Comparison of ENCODE assay signal across 25 cellular contexts in the genomic region with DNA sequence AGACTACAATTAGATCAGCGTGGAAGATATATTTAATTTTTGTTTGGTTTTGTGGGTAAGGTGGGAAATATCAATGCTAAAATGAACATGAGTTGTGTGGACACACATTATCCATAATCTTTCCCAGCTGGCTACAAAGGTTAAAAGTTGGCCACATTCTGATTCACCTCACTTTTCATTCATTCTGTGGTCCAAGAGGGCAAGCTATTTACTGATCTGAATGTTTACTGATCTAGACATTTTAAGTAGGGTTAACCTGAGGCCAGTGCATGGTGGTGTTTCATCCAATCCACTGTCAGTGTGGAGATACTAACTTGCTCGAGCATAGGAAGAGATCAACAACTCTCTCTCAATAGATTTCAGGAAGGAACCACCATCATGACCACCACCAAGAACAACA.
A peak's percentile ranks its signal among the peaks of the same experiment; 100 is the strongest.
DNase-seq lines count a peak whose midpoint lies in the region; ATAC-seq, FAIRE-seq and TF ChIP-seq lines count a peak whose summit lies in the region.
"Had no signal": no experiment of that assay in that cellular context is flagged by ENCODE, and none has a peak within 500 bp of the region (broad histone marks: within the 10 kb centered on the region; RNA-seq: fewer than 3 reads in every experiment).

No MANE protein-coding gene starts in this region.

- peaks cover 7% of the 10 kb centered on the region for H3K79me2 ChIP-seq in astrocyte (ENCODE audit: insufficient read depth, low read length)

- H3K9me3 ChIP-seq in astrocyte (ENCODE audit: insufficient read depth, low read depth, low read length) (no peaks in the 10 kb centered on the region), liver (ENCODE audit: control insufficient read depth in 4 of 4, low read length in 3 of 4) (no peaks in the 10 kb centered on the region), small intestine (ENCODE audit: control insufficient read depth, low read depth) (no peaks in the 10 kb centered on the region)
- H3K9me3 ChIP-seq: BLaER1 treated with 17β-estradiol and CSF1 and Interleukin-3, amounts not matched to agents 10 nM and 100 nM; Peyer's patch; psoas muscle; spleen; upper lobe of right lung had no signal

- FAIRE-seq in astrocyte (lab: Jason Lieb, UNC) (no peak), small intestine (lab: Jason Lieb, UNC) (no peak)
- FAIRE-seq: D721Med had no signal

- no peak overlapping the region for H3K4me2 ChIP-seq in astrocyte (ENCODE audit: low read length)
- H3K4me2 ChIP-seq: BLaER1 treated with 17β-estradiol and CSF1 and Interleukin-3, amounts not matched to agents 10 nM and 100 nM had no signal

- no peak for ATAC-seq in Right ventricle myocardium inferior
- ATAC-seq: activated CD8-positive, alpha-beta memory T cell treated with anti-CD3 and anti-CD28 coated beads, Interleukin-2, amount 10 ng/mL, durations not matched to agents 7 days and 5 days; psoas muscle; upper lobe of right lung had no signal

- H3K4me3 Mint-ChIP-seq in HFFc6 (no peak overlapping the region), astrocyte (ENCODE audit: unreplicated experiment) (no peak overlapping the region)
- H3K4me3 Mint-ChIP-seq: activated CD4-positive, alpha-beta T cell treated with anti-CD3 and anti-CD28 coated beads, Interleukin-2, amount 10 ng/mL, durations not matched to agents 7 days and 5 days; activated CD8-positive, alpha-beta memory T cell treated with anti-CD3 and anti-CD28 coated beads, Interleukin-2, amount 10 ng/mL, durations not matched to agents 7 days and 5 days; activated naive CD4-positive, alpha-beta T cell treated with anti-CD3 and anti-CD28 coated beads, Interleukin-2, amount 10 ng/mL, durations not matched to agents 7 days and 5 days had no signal

- H3K9me3 Mint-ChIP-seq in HFFc6 (no peaks in the 10 kb centered on the region), astrocyte (ENCODE audit: unreplicated experiment) (no peaks in the 10 kb centered on the region)
- H3K9me3 Mint-ChIP-seq: activated CD4-positive, alpha-beta T cell treated with anti-CD3 and anti-CD28 coated beads, Interleukin-2, amount 10 ng/mL, durations not matched to agents 7 days and 5 days; activated naive CD4-positive, alpha-beta T cell treated with anti-CD3 and anti-CD28 coated beads, Interleukin-2, amount 10 ng/mL, durations not matched to agents 7 days and 5 days had no signal

- peaks cover 39% of the 10 kb centered on the region for H3K4me1 ChIP-seq in astrocyte (ENCODE audit: insufficient read depth, low read length)
- H3K4me1 ChIP-seq in liver (ENCODE audit: control insufficient read depth in 4 of 4, insufficient read depth in 4 of 4, low read length in 3 of 4): peaks cover 0 to 15% (median 5%) of the 10 kb centered on the region in 4 donors
- peaks cover 0 to 6% of the 10 kb centered on the region in 2 donors for H3K4me1 ChIP-seq in small intestine (ENCODE audit: control insufficient read depth in 2 of 2, insufficient read depth in 1 of 2, low read depth in 1 of 2, low read length in 1 of 2)

- H3K27me3 ChIP-seq in astrocyte (ENCODE audit: insufficient read depth, low read length) (no peaks in the 10 kb centered on the region), liver (ENCODE audit: control insufficient read depth in 4 of 4, insufficient read depth in 4 of 4, low read length in 3 of 4) (no peaks in the 10 kb centered on the region), small intestine (ENCODE audit: control insufficient read depth in 2 of 2, insufficient read depth in 2 of 2, low read length in 2 of 2) (no peaks in the 10 kb centered on the region)
- H3K27me3 ChIP-seq: BLaER1 treated with 17β-estradiol and CSF1 and Interleukin-3, amounts not matched to agents 10 nM and 100 nM; Peyer's patch; spleen; upper lobe of right lung had no signal

- H2AFZ ChIP-seq in astrocyte (ENCODE audit: low read depth, low read length): no peak overlapping the region

- peaks cover 3% of the 10 kb centered on the region for H3K36me3 ChIP-seq in astrocyte (ENCODE audit: insufficient read depth, low read length)
- peaks cover 1 to 18% (median 10%) of the 10 kb centered on the region in 4 donors for H3K36me3 ChIP-seq in liver (ENCODE audit: control insufficient read depth in 4 of 4, insufficient read depth in 3 of 4, low read depth in 1 of 4, low read length in 3 of 4)
- H3K36me3 ChIP-seq in small intestine (ENCODE audit: control insufficient read depth in 2 of 2, insufficient read depth in 2 of 2, low read length in 2 of 2): peaks cover 4 to 13% of the 10 kb centered on the region in 2 donors

- H3K4me1 Mint-ChIP-seq in HFFc6 (ENCODE audit: low read depth) (peaks cover 76% of the 10 kb centered on the region), astrocyte (ENCODE audit: low read depth, unreplicated experiment) (peaks cover 73% of the 10 kb centered on the region)
- H3K4me1 Mint-ChIP-seq: activated naive CD4-positive, alpha-beta T cell treated with anti-CD3 and anti-CD28 coated beads, Interleukin-2, amount 10 ng/mL, durations not matched to agents 7 days and 5 days had no signal

- peak overlapping the region; percentile 99 for H3K27ac ChIP-seq in astrocyte (ENCODE audit: low read depth, low read length)
- no peak overlapping the region for H3K27ac ChIP-seq in liver (ENCODE audit: low read depth in 1 of 2, low read length in 2 of 2)
- H3K27ac ChIP-seq in small intestine (ENCODE audit: low read depth in 1 of 2, low read length in 1 of 2): peak overlapping the region in 1 of 2 donors; percentile 60
- H3K27ac ChIP-seq: BLaER1 treated with 17β-estradiol and CSF1 and Interleukin-3, amounts not matched to agents 10 nM and 100 nM; psoas muscle; spleen; upper lobe of right lung; VCaP had no signal

- H3K27me3 Mint-ChIP-seq in HFFc6 (ENCODE audit: insufficient read depth) (no peaks in the 10 kb centered on the region), astrocyte (ENCODE audit: low read depth, unreplicated experiment) (no peaks in the 10 kb centered on the region)
- H3K27me3 Mint-ChIP-seq: activated CD4-positive, alpha-beta T cell treated with anti-CD3 and anti-CD28 coated beads, Interleukin-2, amount 10 ng/mL, durations not matched to agents 7 days and 5 days; activated CD8-positive, alpha-beta memory T cell treated with anti-CD3 and anti-CD28 coated beads, Interleukin-2, amount 10 ng/mL, durations not matched to agents 7 days and 5 days; activated naive CD4-positive, alpha-beta T cell treated with anti-CD3 and anti-CD28 coated beads, Interleukin-2, amount 10 ng/mL, durations not matched to agents 7 days and 5 days had no signal

- TF ChIP-seq CTCF in HFFc6 (IDR thresholded peaks at IDR 0.05): no peak
- TF ChIP-seq CTCF in astrocyte (IDR thresholded peaks at IDR 0.05; ENCODE audit: insufficient read depth, low read depth, low read length): no peak
- no peak for TF ChIP-seq CTCF in liver (IDR thresholded peaks at IDR 0.05; ENCODE audit: low read depth, low read length, missing input control)

- peak in 1 of 2 donors; percentile 19 for TF ChIP-seq RAD21 in liver (IDR thresholded peaks at IDR 0.05)

- H4K20me1 ChIP-seq in astrocyte (ENCODE audit: insufficient read depth, low read length): no peaks in the 10 kb centered on the region

- H3K4me3 ChIP-seq in astrocyte (ENCODE audit: insufficient read depth, low read depth, low read length) (no peak overlapping the region), liver (ENCODE audit: low read depth in 1 of 3, low read length in 3 of 3) (no peak overlapping the region), small intestine (ENCODE audit: low read depth in 1 of 2, low read length in 2 of 2) (no peak overlapping the region)
- H3K4me3 ChIP-seq: BLaER1 treated with 17β-estradiol and CSF1 and Interleukin-3, amounts not matched to agents 10 nM and 100 nM; Peyer's patch; psoas muscle; SK-N-MC; spleen; upper lobe of right lung had no signal

- peak overlapping the region; percentile 15 for H3K27ac Mint-ChIP-seq in HFFc6
- H3K27ac Mint-ChIP-seq in astrocyte (ENCODE audit: unreplicated experiment): peak overlapping the region; percentile 91
- H3K27ac Mint-ChIP-seq: activated CD4-positive, alpha-beta T cell treated with anti-CD3 and anti-CD28 coated beads, Interleukin-2, amount 10 ng/mL, durations not matched to agents 7 days and 5 days; activated CD8-positive, alpha-beta memory T cell treated with anti-CD3 and anti-CD28 coated beads, Interleukin-2, amount 10 ng/mL, durations not matched to agents 7 days and 5 days; activated naive CD4-positive, alpha-beta T cell treated with anti-CD3 and anti-CD28 coated beads, Interleukin-2, amount 10 ng/mL, durations not matched to agents 7 days and 5 days had no signal

- DNase-seq in HFFc6 (no peak), astrocyte (ENCODE audit: low read depth) (no peak), small intestine (peak; percentile 75), NK-92 (lab: John Stamatoyannopoulos, UW; ENCODE audit: unreplicated experiment) (no peak), NCI-H146 (lab: John Stamatoyannopoulos, UW) (no peak), Right ventricle myocardium inferior (ENCODE audit: missing footprints) (no peak)
- DNase-seq: activated CD4-positive, alpha-beta T cell treated with anti-CD3 and anti-CD28 coated beads, Interleukin-2, amount 10 ng/mL, durations not matched to agents 7 days and 5 days; activated CD8-positive, alpha-beta memory T cell treated with anti-CD3 and anti-CD28 coated beads, Interleukin-2, amount 10 ng/mL, durations not matched to agents 7 days and 5 days; activated naive CD4-positive, alpha-beta T cell treated with anti-CD3 and anti-CD28 coated beads, Interleukin-2, amount 10 ng/mL, durations not matched to agents 7 days and 5 days; cerebellar nuclear complex; erythroblast; foreskin melanocyte; MM.1S; NCI-H1417 treated with DMSO at 0.1 percent for 48 hours; NK-92 treated with Interleukin-12 subunit alpha and Interleukin-12 subunit beta, amount 100 ng/mL, for 24 hours; Peyer's patch; psoas muscle; spleen; stimulated activated CD4-positive, alpha-beta T cell treated with anti-CD3 and anti-CD28 coated beads, Interleukin-4, amount 100 ng/mL, for 1 hour; upper lobe of right lung had no signal

- H3K9ac ChIP-seq in astrocyte (ENCODE audit: low read length) (no peak overlapping the region), liver (ENCODE audit: low read depth in 1 of 2, low read length in 2 of 2) (no peak overlapping the region)
- H3K9ac ChIP-seq: BLaER1 treated with 17β-estradiol and CSF1 and Interleukin-3, amounts not matched to agents 10 nM and 100 nM had no signal

- intact Hi-C loops in Right ventricle myocardium inferior (cut with DNase I): no loop called here

- 52% methylated on average over 2 of the region's 2 CpGs for WGBS in liver
- WGBS in small intestine, 3 donors: 43 to 65% (median 64%) methylated on average over 2 of the region's 2 CpGs

- H3K36me3 Mint-ChIP-seq in HFFc6 (ENCODE audit: low read depth) (peaks cover 42% of the 10 kb centered on the region), astrocyte (ENCODE audit: low read depth, unreplicated experiment) (peaks cover 24% of the 10 kb centered on the region)

TF ChIP-seq in liver, 16 proteins besides CTCF, POLR2A, EP300 and RAD21 (continues in another document):
- TF ChIP-seq FOXA2 (IDR thresholded peaks at IDR 0.05) (peak; percentile 54), HNF4G (IDR thresholded peaks at IDR 0.05) (peak; percentile 22), RXRA (IDR thresholded peaks at IDR 0.05) (peak; percentile 90), SP1 (IDR thresholded peaks at IDR 0.05) (peak; percentile 54)
- TF ChIP-seq, protein P1, sequence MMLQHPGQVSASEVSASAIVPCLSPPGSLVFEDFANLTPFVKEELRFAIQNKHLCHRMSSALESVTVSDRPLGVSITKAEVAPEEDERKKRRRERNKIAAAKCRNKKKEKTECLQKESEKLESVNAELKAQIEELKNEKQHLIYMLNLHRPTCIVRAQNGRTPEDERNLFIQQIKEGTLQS (IDR thresholded peaks at IDR 0.05): no peak
